8 cellular contexts compared by ENCODE assay signal in genomic region chr10:62491597-62491996, GRCh38.
"Had no signal": no experiment of that assay in that cellular context is flagged by ENCODE, and none has a peak within 500 bp of the region (broad histone marks: within the 10 kb centered on the region; RNA-seq: fewer than 3 reads in every experiment).

No MANE protein-coding gene starts in this region.

- H3K9me3 ChIP-seq: stomach had no signal

- DNase-seq: activated effector memory CD4-positive, alpha-beta T cell treated with Interleukin-2 at 50 U/mL for 16 hours; amygdala; left ventricle myocardium superior; stimulated activated CD4-positive, alpha-beta T cell treated with anti-CD3 and anti-CD28 coated beads, Interleukin-15, amount 100 ng/mL, for 24 hours; stimulated activated CD4-positive, alpha-beta T cell treated with anti-CD3 and anti-CD28 coated beads, Interleukin-4, amount 100 ng/mL, for 4 hours; stomach had no signal

- H3K36me3 ChIP-seq: neural progenitor cell, stomach had no signal

- H3K27ac ChIP-seq: neural progenitor cell, parathyroid adenoma, stomach had no signal

- H3K27me3 ChIP-seq: neural progenitor cell, stomach had no signal

- H3K4me1 ChIP-seq: neural progenitor cell, parathyroid adenoma had no signal

- H3K4me3 ChIP-seq: neural progenitor cell, stomach had no signal
